1 cellular context compared by ENCODE assay signal in genomic region chr5:132915681-132916080, GRCh38.
TF ChIP-seq lines count a peak whose summit lies in the region.

No MANE protein-coding gene starts in this region.

TF ChIP-seq in IMR-90, 13 proteins besides CTCF, POLR2A, EP300 and RAD21:
- no peak for TF ChIP-seq SMC3 (IDR thresholded peaks at IDR 0.05; ENCODE audit: low read depth, low read length)
- no peak for TF ChIP-seq CEBPB (IDR thresholded peaks at IDR 0.05; ENCODE audit: low read depth, low read length)
- no peak for TF ChIP-seq BHLHE40 (IDR thresholded peaks at IDR 0.05; ENCODE audit: low read depth, low read length)
- no peak for TF ChIP-seq FOS (IDR thresholded peaks at IDR 0.05; ENCODE audit: low read depth, low read length)
- TF ChIP-seq USF2 (IDR thresholded peaks at IDR 0.05; ENCODE audit: low read depth, low read length) = no peak
- TF ChIP-seq RFX5 (IDR thresholded peaks at IDR 0.05; ENCODE audit: low read depth, low read length) = no peak
